In genomic region chr7:87877641-87878040, GRCh38 we compare ENCODE assay signal across 9 cellular contexts. TPM values are rescaled to one million over a fixed set of nuclear protein-coding genes. Genes with fewer than 3 reads are reported as not detected.
A peak's percentile ranks its signal among the peaks of the same experiment; 100 is the strongest.
DNase-seq lines count a peak whose midpoint lies in the region; ATAC-seq, FAIRE-seq and TF ChIP-seq lines count a peak whose summit lies in the region.
"Had no signal": no experiment of that assay in that cellular context is flagged by ENCODE, and none has a peak within 500 bp of the region (broad histone marks: within the 10 kb centered on the region; RNA-seq: fewer than 3 reads in every experiment).

No MANE protein-coding gene starts in this region.

- H3K27me3 ChIP-seq in keratinocyte (ENCODE audit: control insufficient read depth, extremely low read depth, insufficient read depth, low read length) (no peaks in the 10 kb centered on the region), thoracic aorta (replicated peaks; ENCODE audit: insufficient read depth) (no peaks in the 10 kb centered on the region)

- H3K9me3 Mint-ChIP-seq in activated CD4-positive, alpha-beta T cell treated with anti-CD3 and anti-CD28 coated beads, Interleukin-2, amount 10 ng/mL, durations not matched to agents 7 days and 5 days: peaks cover 3% of the 10 kb centered on the region
- peaks cover 3 to 5% of the 10 kb centered on the region in 2 donors for H3K9me3 Mint-ChIP-seq in activated naive CD4-positive, alpha-beta T cell treated with anti-CD3 and anti-CD28 coated beads, Interleukin-2, amount 50 U/mL, for 72 hours

- no peak for ATAC-seq in activated naive CD4-positive, alpha-beta T cell treated with anti-CD3 and anti-CD28 coated beads, Interleukin-2, amount 50 U/mL, for 72 hours
- no peak for ATAC-seq in thoracic aorta (ENCODE audit: insufficient number of reproducible peaks, low FRiP score, low read depth)
- ATAC-seq in left lobe of liver: no peak
- no peak for ATAC-seq in HG03025 (IDR thresholded peaks at IDR 0.05; ENCODE audit: low FRiP score, unreplicated experiment)

- no peaks in the 10 kb centered on the region for H3K27me3 Mint-ChIP-seq in activated CD4-positive, alpha-beta T cell treated with anti-CD3 and anti-CD28 coated beads, Interleukin-2, amount 10 ng/mL, durations not matched to agents 7 days and 5 days

- H3K9me3 ChIP-seq in keratinocyte (ENCODE audit: control insufficient read depth, low read depth, low read length): no peaks in the 10 kb centered on the region
- no peaks in the 10 kb centered on the region for H3K9me3 ChIP-seq in thoracic aorta

- H3K4me3 Mint-ChIP-seq in activated CD4-positive, alpha-beta T cell treated with anti-CD3 and anti-CD28 coated beads, Interleukin-2, amount 10 ng/mL, durations not matched to agents 7 days and 5 days: peak overlapping the region; percentile 77

- H4K20me1 ChIP-seq in keratinocyte (ENCODE audit: control insufficient read depth, extremely low read depth, insufficient read depth, low read length): no peaks in the 10 kb centered on the region

- peak overlapping the region; percentile 86 to 98 (median 98) for H3K4me3 ChIP-seq in keratinocyte (ENCODE audit: control insufficient read depth in 2 of 3, extremely low read depth in 1 of 3, insufficient read depth in 2 of 3, low read depth in 1 of 3, low read length in 3 of 3)
- H3K4me3 ChIP-seq in thoracic aorta: peak overlapping the region; percentile 87

- no peak for FAIRE-seq in keratinocyte (lab: Jason Lieb, UNC)
- FAIRE-seq: endometrium had no signal

- H3K79me2 ChIP-seq in keratinocyte (ENCODE audit: control insufficient read depth, insufficient read depth, low read length): peaks cover 88% of the 10 kb centered on the region

- H3K9ac ChIP-seq in keratinocyte (ENCODE audit: control insufficient read depth, extremely low read depth, insufficient read depth, low read length): peak overlapping the region; percentile 96

- POLR2A ChIA-PET in activated CD4-positive, alpha-beta T cell treated with anti-CD3 and anti-CD28 coated beads, Interleukin-2, amount 10 ng/mL, durations not matched to agents 7 days and 5 days (lab: Charles Lee): no interaction called here

- H3K4me2 ChIP-seq in keratinocyte (ENCODE audit: control insufficient read depth, extremely low read depth, insufficient read depth, low read depth, low read length): peak overlapping the region; percentile 90

- CTCF ChIA-PET in activated CD4-positive, alpha-beta T cell treated with anti-CD3 and anti-CD28 coated beads, Interleukin-2, amount 10 ng/mL, durations not matched to agents 7 days and 5 days (lab: Charles Lee): no interaction called here

- peaks cover 56% of the 10 kb centered on the region for H3K36me3 Mint-ChIP-seq in activated CD4-positive, alpha-beta T cell treated with anti-CD3 and anti-CD28 coated beads, Interleukin-2, amount 10 ng/mL, durations not matched to agents 7 days and 5 days (ENCODE audit: low read depth)
- peaks cover 25 to 63% of the 10 kb centered on the region in 2 donors for H3K36me3 Mint-ChIP-seq in activated naive CD4-positive, alpha-beta T cell treated with anti-CD3 and anti-CD28 coated beads, Interleukin-2, amount 50 U/mL, for 72 hours

- TF ChIP-seq CTCF in keratinocyte (optimal IDR thresholded peaks at IDR 0.05 in 1 of 3, IDR thresholded peaks at IDR 0.05 in 1 of 3, conservative IDR thresholded peaks at IDR 0.05 in 1 of 3; ENCODE audit: extremely low read depth in 1 of 3, insufficient read depth in 2 of 3, low read length in 3 of 3) (no peak), thoracic aorta (IDR thresholded peaks at IDR 0.05) (no peak)

- H3K9me1 ChIP-seq in keratinocyte (ENCODE audit: control insufficient read depth, extremely low read depth, insufficient read depth, low read length): no peaks in the 10 kb centered on the region

- dilution Hi-C loops in keratinocyte (cut with MboI; ENCODE audit: extremely low pct_ligation_motif_present, low sequenced_read_pairs): no loop called here

- peak overlapping the region; percentile 88 for H2AFZ ChIP-seq in keratinocyte (ENCODE audit: control insufficient read depth, low read length)

- DNase-seq in activated CD4-positive, alpha-beta T cell treated with anti-CD3 and anti-CD28 coated beads, Interleukin-2, amount 10 ng/mL, durations not matched to agents 7 days and 5 days: no peak
- no peak for DNase-seq in activated CD4-positive, alpha-beta T cell treated with anti-CD3 and anti-CD28 coated beads, Interleukin-2, amount 50 U/mL, for 1 hour
- DNase-seq in activated naive CD4-positive, alpha-beta T cell treated with anti-CD3 and anti-CD28 coated beads, Interleukin-2, amount 50 U/mL, for 72 hours (ENCODE audit: low spot score in 2 of 2): no peak
- no peak for DNase-seq in keratinocyte (ENCODE audit: low read depth, low spot score)
- DNase-seq in thoracic aorta (ENCODE audit: low spot score): no peak
- no peak for DNase-seq in left lobe of liver (ENCODE audit: low spot score)
- no peak for DNase-seq in HT-29 (ENCODE audit: low spot score)

- peak overlapping the region; percentile 99 for H3K27ac Mint-ChIP-seq in activated CD4-positive, alpha-beta T cell treated with anti-CD3 and anti-CD28 coated beads, Interleukin-2, amount 10 ng/mL, durations not matched to agents 7 days and 5 days
- H3K27ac Mint-ChIP-seq in activated naive CD4-positive, alpha-beta T cell treated with anti-CD3 and anti-CD28 coated beads, Interleukin-2, amount 50 U/mL, for 72 hours: peak overlapping the region; percentile 55 to 99

- H3K36me3 ChIP-seq in keratinocyte (ENCODE audit: control insufficient read depth in 2 of 2, extremely low read depth in 1 of 2, insufficient read depth in 2 of 2, low read length in 2 of 2) (peaks cover 0 to 12% of the 10 kb centered on the region in 2 experiments), thoracic aorta (no peaks in the 10 kb centered on the region)

- peaks cover 61% of the 10 kb centered on the region for H3K4me1 Mint-ChIP-seq in activated CD4-positive, alpha-beta T cell treated with anti-CD3 and anti-CD28 coated beads, Interleukin-2, amount 10 ng/mL, durations not matched to agents 7 days and 5 days

- peaks cover 9% of the 10 kb centered on the region for H3K4me1 ChIP-seq in keratinocyte (ENCODE audit: control insufficient read depth, extremely low read depth, insufficient read depth, low read length)
- peaks cover 13 to 28% of the 10 kb centered on the region in 2 donors for H3K4me1 ChIP-seq in thoracic aorta (ENCODE audit: control insufficient read depth in 1 of 2, low read depth in 2 of 2)

- H3K27ac ChIP-seq in keratinocyte (ENCODE audit: control insufficient read depth, insufficient read depth, low read length): peak overlapping the region; percentile 93
- H3K27ac ChIP-seq in thoracic aorta: peak overlapping the region; percentile 86 to 89

RNA-seq across cellular contexts. Expression of gene DBF4, which starts 1.3 kb away (rescaled TPM):
- total RNA-seq in activated CD4-positive, alpha-beta T cell treated with anti-CD3 and anti-CD28 coated beads, Interleukin-2, amount 10 ng/mL, durations not matched to agents 7 days and 5 days: 10 to 100 TPM; 68.8 to 75.7 TPM
- total RNA-seq in activated naive CD4-positive, alpha-beta T cell treated with anti-CD3 and anti-CD28 coated beads, Interleukin-2, amount 50 U/mL, for 72 hours: 10 to 100 TPM; 67.5 to 71.4 TPM
- polyA plus RNA-seq in keratinocyte: 2.6 to 12.5 TPM (median 7.9 TPM) in 3 replicates
- polyA plus RNA-seq in keratinocyte (2011; ENCODE audit: low read depth): 9.0 TPM
- polyA plus RNA-seq in keratinocyte (2011; cell fraction: cytosol; rRNA removed): 5.6 and 8.9 TPM in 2 replicates
- 4.1 and 6.3 TPM in 2 replicates for polyA plus RNA-seq in keratinocyte (2011; cell fraction: nucleus; rRNA removed)
- polyA plus RNA-seq in keratinocyte (2012; ENCODE audit: low replicate concordance): 6.3 and 13.8 TPM in 2 replicates
- 1.5 to 6.0 TPM (median 1.5 TPM) in 3 replicates for polyA minus RNA-seq in keratinocyte
- 7.5 TPM for polyA minus RNA-seq in keratinocyte (2011; cell fraction: cytosol; rRNA and poly(A)+ RNA removed)
- 4.4 and 6.9 TPM in 2 replicates for polyA minus RNA-seq in keratinocyte (2011; cell fraction: nucleus; rRNA and poly(A)+ RNA removed)
- 10 to 100 TPM in 1 of 2 donors, 1 to 10 TPM in 1; 7.3 to 12.6 TPM for total RNA-seq in thoracic aorta
- 2.4 TPM for total RNA-seq in left lobe of liver
- 44.5 and 48.2 TPM in 2 replicates for total RNA-seq in HT-29 (2014; rRNA removed; shearing (Covaris generic))

RNA-seq across cellular contexts. Expression of gene SLC25A40, which starts 1.5 kb away (rescaled TPM):
- 10 to 100 TPM; 49.7 to 55.7 TPM for total RNA-seq in activated CD4-positive, alpha-beta T cell treated with anti-CD3 and anti-CD28 coated beads, Interleukin-2, amount 10 ng/mL, durations not matched to agents 7 days and 5 days
- 10 to 100 TPM; 41.5 to 51.1 TPM for total RNA-seq in activated naive CD4-positive, alpha-beta T cell treated with anti-CD3 and anti-CD28 coated beads, Interleukin-2, amount 50 U/mL, for 72 hours
- polyA plus RNA-seq in keratinocyte: 3.2 to 8.3 TPM (median 4.6 TPM) in 3 replicates
- polyA plus RNA-seq in keratinocyte (2011; ENCODE audit: low read depth): 2.1 TPM
- polyA plus RNA-seq in keratinocyte (2011; cell fraction: cytosol; rRNA removed): 2.0 and 4.0 TPM in 2 replicates
- polyA plus RNA-seq in keratinocyte (2011; cell fraction: nucleus; rRNA removed): 3.2 and 4.3 TPM in 2 replicates
- 4.7 and 5.8 TPM in 2 replicates for polyA plus RNA-seq in keratinocyte (2012; ENCODE audit: low replicate concordance)
- polyA minus RNA-seq in keratinocyte: 0.79 to 5.0 TPM (median 1.5 TPM) in 3 replicates
- 6.1 TPM for polyA minus RNA-seq in keratinocyte (2011; cell fraction: cytosol; rRNA and poly(A)+ RNA removed)
- polyA minus RNA-seq in keratinocyte (2011; cell fraction: nucleus; rRNA and poly(A)+ RNA removed): 3.2 and 4.2 TPM in 2 replicates
- total RNA-seq in thoracic aorta (10 to 100 TPM; 13.5 to 15.9 TPM), left lobe of liver (8.0 TPM)
- 5.9 and 14.6 TPM in 2 replicates for total RNA-seq in HT-29 (2014; rRNA removed; shearing (Covaris generic))

RNA-seq across cellular contexts. Expression of gene ADAM22, which starts 56.4 kb away (rescaled TPM):
- 1 to 10 TPM in 1 of 2 experiments, under 1 TPM in 1; 0.96 to 1.1 TPM for total RNA-seq in activated CD4-positive, alpha-beta T cell treated with anti-CD3 and anti-CD28 coated beads, Interleukin-2, amount 10 ng/mL, durations not matched to agents 7 days and 5 days
- 1 to 10 TPM in 1 of 2 donors, under 1 TPM in 1; 0.27 to 1.3 TPM for total RNA-seq in activated naive CD4-positive, alpha-beta T cell treated with anti-CD3 and anti-CD28 coated beads, Interleukin-2, amount 50 U/mL, for 72 hours
- 0.03 to 0.11 TPM (median 0.07 TPM) in 3 replicates for polyA plus RNA-seq in keratinocyte
- polyA plus RNA-seq in keratinocyte (2011; ENCODE audit: low read depth): not detected
- polyA plus RNA-seq in keratinocyte (2011; cell fraction: cytosol; rRNA removed): not detected in 2 replicates
- polyA plus RNA-seq in keratinocyte (2011; cell fraction: nucleus; rRNA removed): not detected in 2 replicates
- 0.02 and 0.06 TPM in 2 replicates for polyA plus RNA-seq in keratinocyte (2012; ENCODE audit: low replicate concordance)
- 0.13 TPM in 1 of 3 replicates, not detected in the others for polyA minus RNA-seq in keratinocyte
- not detected for polyA minus RNA-seq in keratinocyte (2011; cell fraction: cytosol; rRNA and poly(A)+ RNA removed)
- polyA minus RNA-seq in keratinocyte (2011; cell fraction: nucleus; rRNA and poly(A)+ RNA removed): not detected in 2 replicates
- total RNA-seq in thoracic aorta (1 to 10 TPM; 5.0 to 5.4 TPM), left lobe of liver (0.53 TPM)
- 10.4 and 12.3 TPM in 2 replicates for total RNA-seq in HT-29 (2014; rRNA removed; shearing (Covaris generic))
